20 cellular contexts compared by ENCODE assay signal in genomic region chr18:59929621-59930295, GRCh38. TPM values are rescaled to one million over a fixed set of nuclear protein-coding genes. Genes with fewer than 3 reads are reported as not detected.
DNase-seq lines count a peak whose midpoint lies in the region; ATAC-seq, FAIRE-seq and TF ChIP-seq lines count a peak whose summit lies in the region.
"Had no signal": no experiment of that assay in that cellular context is flagged by ENCODE, and none has a peak within 500 bp of the region (broad histone marks: within the 10 kb centered on the region; RNA-seq: fewer than 3 reads in every experiment).

No MANE protein-coding gene starts in this region.

- H3K36me3 Mint-ChIP-seq in activated naive CD4-positive, alpha-beta T cell treated with anti-CD3 and anti-CD28 coated beads, Interleukin-2, amount 50 U/mL, for 72 hours = peaks cover 6 to 7% of the 10 kb centered on the region in 2 donors

- ATAC-seq in activated naive CD4-positive, alpha-beta T cell treated with anti-CD3 and anti-CD28 coated beads, Interleukin-2, amount 50 U/mL, for 72 hours = peak; percentile 21 to 45
- ATAC-seq: effector memory CD8-positive, alpha-beta T cell; HepG2; psoas muscle had no signal

- no peak for DNase-seq in activated naive CD4-positive, alpha-beta T cell treated with anti-CD3 and anti-CD28 coated beads, Interleukin-2, amount 50 U/mL, for 72 hours (ENCODE audit: low spot score in 2 of 2)
- DNase-seq in activated naive CD4-positive, alpha-beta T cell treated with Interleukin-2 at 50 U/mL for 16 hours = no peak
- DNase-seq in RCC 7860 (ENCODE audit: low spot score) = peak; percentile 8
- peak; percentile 53 for DNase-seq in foreskin melanocyte
- DNase-seq in urothelium cell line (ENCODE audit: low spot score) = no peak
- DNase-seq in SW 1271 (lab: John Stamatoyannopoulos, UW) = no peak
- DNase-seq in Peyer's patch = no peak
- DNase-seq in NCI-H2029 (lab: John Stamatoyannopoulos, UW) = no peak
- DNase-seq: activated effector memory CD4-positive, alpha-beta T cell treated with anti-CD3 and anti-CD28 coated beads, Interleukin-2, amount 50 U/mL, for 16 hours; anterior cingulate cortex; cerebellar nuclear complex; DMS153; effector memory CD8-positive, alpha-beta T cell; MM.1S; NCI-H187 treated with DMSO at 0.1 percent for 48 hours; NCI-H446 treated with DMSO at 0.1 percent for 48 hours; nephron progenitor cell; psoas muscle; thyroid gland had no signal

- TF ChIP-seq POLR2A in Peyer's patch (IDR thresholded peaks at IDR 0.05) = no peak

- no peaks in the 10 kb centered on the region for H3K4me1 ChIP-seq in Peyer's patch
- H3K4me1 ChIP-seq: psoas muscle, thyroid gland had no signal

- no peak overlapping the region for H3K4me3 ChIP-seq in Peyer's patch
- H3K4me3 ChIP-seq: psoas muscle, thyroid gland had no signal

- no peak overlapping the region for H3K27ac ChIP-seq in Peyer's patch
- H3K27ac ChIP-seq: psoas muscle, thyroid gland had no signal

- peak; percentile 64 for FAIRE-seq in RCC 7860 (lab: Jason Lieb, UNC)
- peak; percentile 35 for FAIRE-seq in urothelium cell line (lab: Jason Lieb, UNC)
- FAIRE-seq: HepG2 had no signal

- H3K9me3 Mint-ChIP-seq in activated naive CD4-positive, alpha-beta T cell treated with anti-CD3 and anti-CD28 coated beads, Interleukin-2, amount 50 U/mL, for 72 hours = no peaks in the 10 kb centered on the region
- H3K9me3 Mint-ChIP-seq: effector memory CD8-positive, alpha-beta T cell; nephron progenitor cell had no signal

- no peaks in the 10 kb centered on the region for H3K27me3 ChIP-seq in Peyer's patch
- H3K27me3 ChIP-seq: thyroid gland had no signal

- no peak for TF ChIP-seq CTCF in Peyer's patch (IDR thresholded peaks at IDR 0.05)

- no peak overlapping the region for H3K27ac Mint-ChIP-seq in activated naive CD4-positive, alpha-beta T cell treated with anti-CD3 and anti-CD28 coated beads, Interleukin-2, amount 50 U/mL, for 72 hours
- H3K27ac Mint-ChIP-seq: effector memory CD8-positive, alpha-beta T cell; nephron progenitor cell had no signal

- H3K36me3 ChIP-seq in Peyer's patch = no peaks in the 10 kb centered on the region
- H3K36me3 ChIP-seq: thyroid gland had no signal

- H3K9me3 ChIP-seq in Peyer's patch = no peaks in the 10 kb centered on the region
- H3K9me3 ChIP-seq: psoas muscle, thyroid gland had no signal

RNA-seq across cellular contexts. Expression of gene PMAIP1, which starts 30.0 kb away (rescaled TPM):
- 100 to 1,000 TPM in 1 of 2 donors, 10 to 100 TPM in 1; 52.6 to 105 TPM for total RNA-seq in activated naive CD4-positive, alpha-beta T cell treated with anti-CD3 and anti-CD28 coated beads, Interleukin-2, amount 50 U/mL, for 72 hours
- total RNA-seq in Peyer's patch = 1 to 10 TPM in 2 of 4 donors, under 1 TPM in 1, not detected in 1; 0.94 to 2.5 (median 1.4) TPM

Comparison
In these comparisons a context has a peak if more than half of its experiments do, and no peak if none do; other contexts are left out.
1. DNase-seq: peak in RCC 7860 (single experiment) and foreskin melanocyte (single experiment); none in activated naive CD4-positive, alpha-beta T cell treated with anti-CD3 and anti-CD28 coated beads, Interleukin-2, amount 50 U/mL, for 72 hours (0 of 2), activated naive CD4-positive, alpha-beta T cell treated with Interleukin-2 at 50 U/mL for 16 hours (single experiment), urothelium cell line (single experiment), SW 1271 (0 of 2), Peyer's patch (0 of 3) and NCI-H2029 (single experiment).
2. RNA of gene PMAIP1, which starts 30.0 kb away (total RNA-seq): 52.6 to 105 TPM in activated naive CD4-positive, alpha-beta T cell treated with anti-CD3 and anti-CD28 coated beads, Interleukin-2, amount 50 U/mL, for 72 hours; 0.94 to 2.5 TPM in Peyer's patch; every median in the first group is over 10 times any median in the second.